In the genomic region with DNA sequence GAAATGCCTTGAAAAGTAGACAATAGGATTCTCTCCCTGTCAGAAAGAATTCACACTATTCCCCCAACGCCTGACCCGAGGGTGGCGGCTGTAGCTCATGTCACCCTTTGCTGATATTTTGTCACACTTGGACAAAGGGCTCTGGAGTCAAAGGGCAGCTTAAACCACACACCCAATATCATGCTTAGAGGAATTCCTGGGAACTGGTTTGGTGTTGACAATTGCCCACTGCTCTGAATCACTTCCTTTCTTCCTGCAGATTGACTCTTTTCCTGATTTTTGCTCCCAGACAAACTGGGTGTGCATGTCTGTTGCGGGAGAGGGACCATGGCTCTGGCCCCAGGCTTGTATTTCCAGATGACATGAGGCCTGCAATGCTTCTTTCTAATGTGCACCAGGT, we compare ENCODE assay signal across 13 cellular contexts. TPM values are rescaled to one million over a fixed set of nuclear protein-coding genes. Genes with fewer than 3 reads are reported as not detected.
DNase-seq lines count a peak whose midpoint lies in the region; ATAC-seq and TF ChIP-seq lines count a peak whose summit lies in the region.
"Had no signal": no experiment of that assay in that cellular context is flagged by ENCODE, and none has a peak within 500 bp of the region (broad histone marks: within the 10 kb centered on the region; RNA-seq: fewer than 3 reads in every experiment).

No MANE protein-coding gene starts in this region.

- TF ChIP-seq CTCF in BJ (IDR thresholded peaks at IDR 0.05; ENCODE audit: insufficient read depth, low read depth, low read length) (no peak), epithelial cell of esophagus (IDR thresholded peaks at IDR 0.05; ENCODE audit: insufficient read depth, low read depth, low read length, missing control alignments) (no peak)

- no peaks in the 10 kb centered on the region for H3K36me3 Mint-ChIP-seq in immature natural killer cell
- H3K36me3 Mint-ChIP-seq: activated CD4-positive, alpha-beta memory T cell treated with anti-CD3 and anti-CD28 coated beads for 36 hours had no signal

- intact Hi-C loops in aorta (cut with DNase I): loop anchor here in 1 of 2 donors (5.0 kb wide), 2 partner anchors 52 to 207 kb away; no protein-coding TSS in a partner anchor

- no peaks in the 10 kb centered on the region for H3K9me3 Mint-ChIP-seq in immature natural killer cell
- H3K9me3 Mint-ChIP-seq: activated CD4-positive, alpha-beta memory T cell treated with anti-CD3 and anti-CD28 coated beads for 36 hours; activated naive CD8-positive, alpha-beta T cell treated with anti-CD3 and anti-CD28 coated beads, Interleukin-2, amount 50 U/mL, for 24 hours had no signal

- H3K4me3 ChIP-seq in BJ (ENCODE audit: low read depth, low read length): no peak overlapping the region
- no peak overlapping the region for H3K4me3 ChIP-seq in epithelial cell of esophagus (ENCODE audit: low read length)
- no peak overlapping the region for H3K4me3 ChIP-seq in aorta (ENCODE audit: low read length in 2 of 2)
- H3K4me3 ChIP-seq: esophagus muscularis mucosa, SK-N-MC had no signal

- H3K4me3 Mint-ChIP-seq in immature natural killer cell: no peak overlapping the region
- H3K4me3 Mint-ChIP-seq: activated CD4-positive, alpha-beta memory T cell treated with anti-CD3 and anti-CD28 coated beads for 36 hours; activated naive CD8-positive, alpha-beta T cell treated with anti-CD3 and anti-CD28 coated beads, Interleukin-2, amount 50 U/mL, for 24 hours; B cell had no signal

- H3K27me3 ChIP-seq in BJ (ENCODE audit: control insufficient read depth, insufficient read depth, low read length) (no peaks in the 10 kb centered on the region), aorta (ENCODE audit: control insufficient read depth in 1 of 2, insufficient read depth in 2 of 2, low read length in 1 of 2) (no peaks in the 10 kb centered on the region)
- H3K27me3 ChIP-seq: esophagus muscularis mucosa had no signal

- ATAC-seq in aorta (ENCODE audit: low FRiP score): no peak
- ATAC-seq in GM18520 (IDR thresholded peaks at IDR 0.05; ENCODE audit: unreplicated experiment): no peak
- ATAC-seq: activated naive CD8-positive, alpha-beta T cell treated with anti-CD3 and anti-CD28 coated beads, Interleukin-2, amount 50 U/mL, for 24 hours had no signal

- WGBS in aorta, 2 donors: 89 to 92% methylated on average over 4 of the region's 4 CpGs

- no peak overlapping the region for H3K27ac Mint-ChIP-seq in immature natural killer cell
- H3K27ac Mint-ChIP-seq: activated CD4-positive, alpha-beta memory T cell treated with anti-CD3 and anti-CD28 coated beads for 36 hours; activated naive CD8-positive, alpha-beta T cell treated with anti-CD3 and anti-CD28 coated beads, Interleukin-2, amount 50 U/mL, for 24 hours; B cell had no signal

- DNase-seq in BJ (ENCODE audit: low read depth) (peak; percentile 22), M059J (ENCODE audit: low read depth) (peak; percentile 89), epithelial cell of esophagus (ENCODE audit: low read depth) (peak; percentile 79), lung microvascular endothelial cell (ENCODE audit: low read depth in 2 of 2) (peak; percentile 72 to 96), aorta (no peak), immature natural killer cell (no peak)
- DNase-seq in activated CD4-positive, alpha-beta T cell treated with anti-CD3 and anti-CD28 coated beads, Interleukin-2, amount 50 U/mL, for 4 hours: no peak
- DNase-seq: activated CD4-positive, alpha-beta memory T cell treated with anti-CD3 and anti-CD28 coated beads for 36 hours; activated naive CD8-positive, alpha-beta T cell treated with anti-CD3 and anti-CD28 coated beads, Interleukin-2, amount 50 U/mL, for 24 hours had no signal

- no peaks in the 10 kb centered on the region for H3K36me3 ChIP-seq in BJ (ENCODE audit: control insufficient read depth, insufficient read depth, low read length)
- H3K36me3 ChIP-seq in aorta (ENCODE audit: control insufficient read depth in 1 of 2, insufficient read depth in 2 of 2, low read length in 1 of 2): no peaks in the 10 kb centered on the region
- H3K36me3 ChIP-seq: esophagus muscularis mucosa had no signal

- H3K27ac ChIP-seq in aorta (ENCODE audit: low read depth in 1 of 2, low read length in 2 of 2): no peak overlapping the region
- H3K27ac ChIP-seq: esophagus muscularis mucosa, SK-N-MC had no signal

- POLR2A ChIA-PET in BJ (lab: Charles Lee): no interaction called here

- H3K4me1 Mint-ChIP-seq in immature natural killer cell: peaks cover 4 to 17% of the 10 kb centered on the region in 2 donors
- H3K4me1 Mint-ChIP-seq: activated naive CD8-positive, alpha-beta T cell treated with anti-CD3 and anti-CD28 coated beads, Interleukin-2, amount 50 U/mL, for 24 hours; B cell had no signal

- peaks cover 0 to 4% (median 3%) of the 10 kb centered on the region in 3 donors for H3K27me3 Mint-ChIP-seq in immature natural killer cell (ENCODE audit: low read depth in 3 of 3)
- H3K27me3 Mint-ChIP-seq: B cell had no signal

- peaks cover 0 to 5% of the 10 kb centered on the region in 2 donors for H3K4me1 ChIP-seq in aorta (ENCODE audit: control insufficient read depth in 1 of 2, insufficient read depth in 2 of 2, low read length in 2 of 2)

- CTCF ChIA-PET in BJ (lab: Yijun Ruan, JAX): interaction anchor here (0.7 kb wide), 1 partner anchor 14 kb away, joined by 3 read pairs; no protein-coding TSS in a partner anchor

- H3K9me3 ChIP-seq in aorta (ENCODE audit: control insufficient read depth, low read length): no peaks in the 10 kb centered on the region
- H3K9me3 ChIP-seq: esophagus muscularis mucosa had no signal

RNA-seq across cellular contexts. Expression of gene SERP2, which starts 9.0 kb away (rescaled TPM):
- polyA plus RNA-seq in BJ (2011; rRNA removed): 5.4 and 6.4 TPM in 2 replicates
- polyA minus RNA-seq in BJ (2011; rRNA and poly(A)+ RNA removed): 0.41 and 2.4 TPM in 2 replicates
- 5.8 TPM in 2 replicates for total RNA-seq in M059J (2014; rRNA removed; shearing (Covaris generic))
- total RNA-seq in lung microvascular endothelial cell: 1.5 and 3.6 TPM in 2 replicates
- 1 to 10 TPM; 3.4 to 5.2 TPM for total RNA-seq in aorta
- polyA plus RNA-seq in aorta: 10 to 100 TPM; 11.4 to 13.4 TPM
- 1 to 10 TPM; 3.9 to 8.1 (median 4.3) TPM for polyA plus RNA-seq in immature natural killer cell
- total RNA-seq: activated CD4-positive, alpha-beta memory T cell treated with anti-CD3 and anti-CD28 coated beads for 36 hours; B cell had no signal

Comparison
In these comparisons a context has a peak if more than half of its experiments do, and no peak if none do; other contexts are left out.
1. DNase-seq: peak in BJ (single experiment), M059J (single experiment), epithelial cell of esophagus (single experiment) and lung microvascular endothelial cell (2 of 2); none in aorta (0 of 2), immature natural killer cell (0 of 3) and activated CD4-positive, alpha-beta T cell treated with anti-CD3 and anti-CD28 coated beads, Interleukin-2, amount 50 U/mL, for 4 hours (0 of 2).